In the genomic region with DNA sequence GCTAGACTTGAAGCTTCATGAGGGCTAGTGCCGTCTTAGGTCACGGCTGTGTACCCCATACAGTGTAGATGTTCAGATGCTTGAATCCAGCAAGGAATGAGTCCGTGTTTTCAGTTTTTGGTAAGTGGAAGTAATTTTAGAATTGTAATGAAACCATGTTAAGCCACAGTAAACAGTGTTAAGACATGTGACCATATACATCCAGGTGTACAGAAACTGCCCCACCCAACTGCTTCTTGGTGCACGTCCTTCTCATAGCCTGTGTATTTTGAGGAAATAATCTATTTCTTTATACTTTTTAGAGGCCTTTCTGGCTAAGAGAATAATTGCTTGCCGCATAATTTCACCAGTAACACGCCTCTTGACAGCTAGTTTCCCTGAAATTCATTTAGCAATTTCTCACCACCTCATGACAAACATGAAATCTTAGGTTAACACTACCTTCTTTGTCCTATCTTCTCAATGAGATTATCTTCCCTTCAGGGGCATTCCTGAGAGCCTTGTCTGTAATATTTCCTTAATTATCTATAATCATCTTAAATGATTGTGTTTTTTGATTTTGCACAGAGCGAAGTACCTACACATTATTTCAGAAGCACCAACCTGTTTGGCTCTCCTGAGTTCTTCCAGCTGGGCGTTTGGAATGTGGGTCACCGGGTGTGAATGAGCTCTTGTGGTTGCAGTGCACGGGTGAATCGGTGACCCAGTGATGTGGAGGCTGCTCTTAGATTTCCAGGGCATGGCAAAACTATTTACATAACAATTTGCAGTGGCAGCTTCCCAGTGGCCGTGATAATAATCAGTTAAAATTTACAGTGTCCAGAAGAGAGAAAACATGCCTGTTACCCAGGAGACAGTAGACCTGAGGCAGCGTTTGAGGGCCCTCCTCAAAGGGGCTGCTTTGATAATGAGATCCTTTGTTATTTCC, we compare ENCODE assay signal across 10 cellular contexts. TPM values are rescaled to one million over a fixed set of nuclear protein-coding genes. Genes with fewer than 3 reads are reported as not detected.
DNase-seq lines count a peak whose midpoint lies in the region; ATAC-seq lines count a peak whose summit lies in the region.
"Had no signal": no experiment of that assay in that cellular context is flagged by ENCODE, and none has a peak within 500 bp of the region (broad histone marks: within the 10 kb centered on the region; RNA-seq: fewer than 3 reads in every experiment).

No MANE protein-coding gene starts in this region.

- no peak overlapping the region for H3K27ac Mint-ChIP-seq in activated naive CD8-positive, alpha-beta T cell treated with anti-CD3 and anti-CD28 coated beads for 36 hours

- no peaks in the 10 kb centered on the region for H3K9me3 Mint-ChIP-seq in activated naive CD8-positive, alpha-beta T cell treated with anti-CD3 and anti-CD28 coated beads for 36 hours

- H3K4me3 Mint-ChIP-seq in activated naive CD8-positive, alpha-beta T cell treated with anti-CD3 and anti-CD28 coated beads for 36 hours: no peak overlapping the region

- peak; percentile 48 for ATAC-seq in GM21737 (IDR thresholded peaks at IDR 0.05; ENCODE audit: unreplicated experiment)

- H3K4me1 Mint-ChIP-seq in activated naive CD8-positive, alpha-beta T cell treated with anti-CD3 and anti-CD28 coated beads for 36 hours: peaks cover 41% of the 10 kb centered on the region

- H3K36me3 Mint-ChIP-seq in activated naive CD8-positive, alpha-beta T cell treated with anti-CD3 and anti-CD28 coated beads for 36 hours: peaks cover 3% of the 10 kb centered on the region

- H3K27me3 Mint-ChIP-seq in activated naive CD8-positive, alpha-beta T cell treated with anti-CD3 and anti-CD28 coated beads for 36 hours: no peaks in the 10 kb centered on the region

- peak; percentile 5 for DNase-seq in AG20443 (ENCODE audit: low spot score)
- peak; percentile 43 for DNase-seq in SK-N-DZ (ENCODE audit: low spot score)
- peak; percentile 86 for DNase-seq in left kidney (ENCODE audit: low read depth, low spot score)
- no peak for DNase-seq in activated naive CD8-positive, alpha-beta T cell treated with anti-CD3 and anti-CD28 coated beads for 36 hours
- DNase-seq in DMS114 treated with DMSO at 0.1 percent for 48 hours (lab: John Stamatoyannopoulos, UW; ENCODE audit: unreplicated experiment): no peak
- no peak for DNase-seq in SHP77 (lab: John Stamatoyannopoulos, UW)
- no peak for DNase-seq in Ammon's horn (ENCODE audit: low spot score)
- DNase-seq: activated T-cell treated with anti-CD3 and anti-CD28 coated beads for 4 hours, DMS153 had no signal

RNA-seq across cellular contexts. Expression of a gene that starts 50.2 kb away (rescaled TPM):
- 5.2 and 6.2 TPM in 2 replicates for polyA plus RNA-seq in SK-N-DZ (2014; cell fraction: cytosol; rRNA removed)
- polyA plus RNA-seq in SK-N-DZ (2014; cell fraction: nucleus; rRNA removed): 2.6 and 3.3 TPM in 2 replicates
- 10 to 100 TPM; 10.3 to 11.2 TPM for total RNA-seq in activated naive CD8-positive, alpha-beta T cell treated with anti-CD3 and anti-CD28 coated beads for 36 hours

Comparison
In these comparisons a context has a peak if more than half of its experiments do, and no peak if none do; other contexts are left out.
1. DNase-seq: peak in AG20443 (single experiment), SK-N-DZ (single experiment) and left kidney (single experiment); none in activated naive CD8-positive, alpha-beta T cell treated with anti-CD3 and anti-CD28 coated beads for 36 hours (single experiment), DMS114 treated with DMSO at 0.1 percent for 48 hours (single experiment), SHP77 (0 of 2) and Ammon's horn (single experiment).